In genomic region chr3:155549087-155549486, GRCh38 we compare ENCODE assay signal across 11 cellular contexts.
DNase-seq lines count a peak whose midpoint lies in the region; ATAC-seq and TF ChIP-seq lines count a peak whose summit lies in the region.
"Had no signal": no experiment of that assay in that cellular context is flagged by ENCODE, and none has a peak within 500 bp of the region (broad histone marks: within the 10 kb centered on the region; RNA-seq: fewer than 3 reads in every experiment).

No MANE protein-coding gene starts in this region.

- ATAC-seq in GM19324 (IDR thresholded peaks at IDR 0.05; ENCODE audit: low FRiP score, unreplicated experiment) (peak; percentile 88), HG02884 (IDR thresholded peaks at IDR 0.05; ENCODE audit: unreplicated experiment) (peak; percentile 77), heart left ventricle (no peak)

- H3K27ac Mint-ChIP-seq in Caco-2 (ENCODE audit: unreplicated experiment): no peak overlapping the region
- H3K27ac Mint-ChIP-seq: IgD-negative memory B cell had no signal

- in situ Hi-C loops in Caki2 (cut with HindIII; ENCODE audit: low pct_unique_long_range_greater_than_20kb, low sequenced_read_pairs): no loop called here
- in situ Hi-C loops in GM13976 (cut with MboI; ENCODE audit: low sequenced_read_pairs, unreplicated experiment): no loop called here

- TF ChIP-seq CTCF in Caco-2 (IDR thresholded peaks at IDR 0.05; ENCODE audit: insufficient read depth in 1 of 2, low read depth in 1 of 2, low read length in 1 of 2, severe bottlenecking in 1 of 2, unreplicated experiment in 1 of 2): no peak
- no peak for TF ChIP-seq CTCF in heart left ventricle (IDR thresholded peaks at IDR 0.05)
- TF ChIP-seq CTCF in GM13976 (IDR thresholded peaks at IDR 0.05; ENCODE audit: borderline replicate concordance, control extremely low read depth, extremely low read depth, insufficient read depth, missing control alignments): no peak

- intact Hi-C loops in Caco-2 (cut with micrococcal nuclease; ENCODE audit: unreplicated experiment): no loop called here
- intact Hi-C loops in heart left ventricle (cut with DNase I): no loop called here

- H3K4me1 Mint-ChIP-seq in Caco-2 (ENCODE audit: low read depth, unreplicated experiment): peaks cover 7% of the 10 kb centered on the region

- no peaks in the 10 kb centered on the region for H3K27me3 ChIP-seq in Caco-2 (replicated peaks; ENCODE audit: control insufficient read depth, insufficient read depth, low read length)
- H3K27me3 ChIP-seq in heart left ventricle: no peaks in the 10 kb centered on the region

- TF ChIP-seq POLR2A in heart left ventricle (IDR thresholded peaks at IDR 0.05): no peak

- H3K27ac ChIP-seq in heart left ventricle: no peak overlapping the region

- no peaks in the 10 kb centered on the region for H3K36me3 Mint-ChIP-seq in Caco-2 (ENCODE audit: insufficient read depth, unreplicated experiment)
- H3K36me3 Mint-ChIP-seq: IgD-negative memory B cell had no signal

- H3K4me3 Mint-ChIP-seq in Caco-2 (ENCODE audit: unreplicated experiment): no peak overlapping the region
- H3K4me3 Mint-ChIP-seq: IgD-negative memory B cell had no signal

- 68 to 80% (median 73%) methylated on average over 2 of the region's 2 CpGs for WGBS in heart left ventricle, 4 donors

- H3K4me1 ChIP-seq in Caco-2 (no peaks in the 10 kb centered on the region), heart left ventricle (no peaks in the 10 kb centered on the region)

- POLR2A ChIA-PET in Caco-2 (lab: Charles Lee): no interaction called here

- H3K36me3 ChIP-seq in Caco-2 (ENCODE audit: control insufficient read depth, insufficient read depth, low read length): no peaks in the 10 kb centered on the region
- H3K36me3 ChIP-seq in heart left ventricle: no peaks in the 10 kb centered on the region

- no peaks in the 10 kb centered on the region for H3K9me3 Mint-ChIP-seq in Caco-2 (ENCODE audit: unreplicated experiment)

- DNase-seq in Caki2 (ENCODE audit: low read depth) (peak; percentile 85), NAMALWA (ENCODE audit: low spot score) (peak; percentile 45), Caco-2 (no peak), heart left ventricle (no peak), LoVo (ENCODE audit: low spot score) (no peak), GM13976 (ENCODE audit: low spot score) (no peak)
- DNase-seq: activated CD8-positive, alpha-beta memory T cell treated with anti-CD3 and anti-CD28 coated beads, Interleukin-2, amount 50 U/mL, for 48 hours; NCI-H446 treated with DMSO at 0.1 percent for 48 hours had no signal

- CTCF ChIA-PET in Caco-2 (lab: Charles Lee): no interaction called here

- no TSS peak for BruUV-seq in Caco-2 (replicated peaks; lab: Mats Ljungman, UMichigan)

- no peak overlapping the region for H3K4me3 ChIP-seq in Caco-2 (ENCODE audit: low read depth, low read length)
- H3K4me3 ChIP-seq in heart left ventricle: no peak overlapping the region

- H3K27me3 Mint-ChIP-seq in Caco-2 (ENCODE audit: insufficient read depth, unreplicated experiment): no peaks in the 10 kb centered on the region

- H3K9me3 ChIP-seq in Caco-2 (no peaks in the 10 kb centered on the region), heart left ventricle (no peaks in the 10 kb centered on the region)

Comparison
In these comparisons a context has a peak if more than half of its experiments do, and no peak if none do; other contexts are left out.
1. DNase-seq: peak in Caki2 (single experiment) and NAMALWA (single experiment); none in Caco-2 (0 of 2), heart left ventricle (0 of 5), LoVo (single experiment) and GM13976 (single experiment).
2. ATAC-seq: peak in GM19324 (single experiment) and HG02884 (single experiment); none in heart left ventricle (0 of 4).